Comparison of ENCODE assay signal across 1 cellular context in genomic region chr10:11898372-11899066, GRCh38.
TF ChIP-seq lines count a peak whose summit lies in the region.

No MANE protein-coding gene starts in this region.

TF ChIP-seq in K562, 482 proteins besides CTCF, POLR2A, EP300 and RAD21 (continued from another document and continues in another):
- TF ChIP-seq ZNF592 (IDR thresholded peaks at IDR 0.05) (peak; percentile 98), HMGN3 (IDR thresholded peaks at IDR 0.05; ENCODE audit: borderline replicate concordance, extremely low read depth, insufficient read length, low read depth, low read length) (peak; percentile 92), NUFIP1 (IDR thresholded peaks at IDR 0.05; ENCODE audit: partially characterized antibody) (no peak), E2F4 (CRISPR knock-in tag; IDR thresholded peaks at IDR 0.05; ENCODE audit: low read depth) (peak; percentile 83), POLR2AphosphoS2 (IDR thresholded peaks at IDR 0.05; ENCODE audit: low read length) (peak; percentile 84; the same call in 1 of the 2 replicates), NBN (IDR thresholded peaks at IDR 0.05; ENCODE audit: low read depth) (peak; percentile 86), ZNF318 (IDR thresholded peaks at IDR 0.05; ENCODE audit: borderline replicate concordance in 1 of 2, low read depth in 1 of 2) (0 out of 4 replicates have a peak, but pooled peaks of 1 of the 2 experiments have one; percentile 64), NONO (IDR thresholded peaks at IDR 0.05; ENCODE audit: low read depth in 2 of 2, low read length in 1 of 2) (peak in 1 of 2 experiments; percentile 66; a peak in 2 of 4 replicates), TBL1XR1 (IDR thresholded peaks at IDR 0.05; ENCODE audit: low read length in 2 of 2) (peak; percentile 66 to 94; a peak in 3 of 4 replicates), IRF9 (tag; IDR thresholded peaks at IDR 0.05) (peak; percentile 44; the same call in 1 of the 2 replicates), FOXJ3 (CRISPR knock-in tag; IDR thresholded peaks at IDR 0.05) (no peak), MBD2 (IDR thresholded peaks at IDR 0.05; ENCODE audit: borderline replicate concordance, low read depth) (peak; percentile 58; the same call in 1 of the 2 replicates), KLF1 (tag; IDR thresholded peaks at IDR 0.05) (peak; percentile 85; the same call in 1 of the 2 replicates), MITF (IDR thresholded peaks at IDR 0.05) (0 out of 2 replicates have a peak, but pooled peaks have one; percentile 18), TRIM24 (IDR thresholded peaks at IDR 0.05) (peak; percentile 52 to 79), PML (IDR thresholded peaks at IDR 0.05; ENCODE audit: low read length) (peak; percentile 89; the same call in 1 of the 2 replicates), SMARCE1 (IDR thresholded peaks at IDR 0.05) (peak; percentile 90), ZC3H4 (CRISPR knock-in tag; IDR thresholded peaks at IDR 0.05; ENCODE audit: borderline replicate concordance) (0 out of 2 replicates have a peak, but pooled peaks have one; percentile 11), NFXL1 (CRISPR knock-in tag; IDR thresholded peaks at IDR 0.05) (0 out of 2 replicates have a peak, but pooled peaks have one; percentile 53), ESRRA (IDR thresholded peaks at IDR 0.05; ENCODE audit: borderline replicate concordance, low read depth) (peak; percentile 78), AFF4 (CRISPR knock-in tag; IDR thresholded peaks at IDR 0.05) (no peak), SOX6 (IDR thresholded peaks at IDR 0.05) (peak; percentile 82), SMARCC2 (IDR thresholded peaks at IDR 0.05; ENCODE audit: low read depth) (peak; percentile 73), ZC3H11A (IDR thresholded peaks at IDR 0.05; ENCODE audit: low read depth, low read length) (0 out of 2 replicates have a peak, but pooled peaks have one; percentile 52), DACH1 (IDR thresholded peaks at IDR 0.05; ENCODE audit: partially characterized antibody) (peak; percentile 57), MLX (CRISPR knock-in tag; conservative IDR thresholded peaks at IDR 0.05) (no peak), RNF2 (IDR thresholded peaks at IDR 0.05) (peak; percentile 98), TRIM25 (IDR thresholded peaks at IDR 0.05; ENCODE audit: borderline replicate concordance) (0 out of 2 replicates have a peak, but pooled peaks have one; percentile 33), SRF (CRISPR knock-in tag; IDR thresholded peaks at IDR 0.05) (peak in 1 of 2 experiments; percentile 92; a peak in 1 of 4 replicates), TCF15 (CRISPR knock-in tag; IDR thresholded peaks at IDR 0.05) (0 out of 2 replicates have a peak, but pooled peaks have one; percentile 4), ZBTB17 (CRISPR knock-in tag; IDR thresholded peaks at IDR 0.05) (peak; percentile 28; the same call in 1 of the 2 replicates)
